Comparison of ENCODE assay signal across 8 cellular contexts in genomic region chr5:95555553-95555952, GRCh38. TPM values are rescaled to one million over a fixed set of nuclear protein-coding genes. Genes with fewer than 3 reads are reported as not detected.
DNase-seq lines count a peak whose midpoint lies in the region; ATAC-seq and TF ChIP-seq lines count a peak whose summit lies in the region.

No MANE protein-coding gene starts in this region.

- H3K27ac Mint-ChIP-seq in stimulated activated naive CD8-positive, alpha-beta T cell treated with anti-CD3 and anti-CD28 coated beads, Interleukin-15, Interleukin-2, amounts not matched to agents 100 ng/mL and 50 ng/mL, for 24 hours = peak overlapping the region; percentile 92
- H3K27ac Mint-ChIP-seq in chondrocyte (ENCODE audit: unreplicated experiment) (peak overlapping the region; percentile 95), mesothelial cell of epicardium (peak overlapping the region; percentile 94)

- ATAC-seq in stimulated activated naive CD8-positive, alpha-beta T cell treated with anti-CD3 and anti-CD28 coated beads, Interleukin-15, Interleukin-2, amounts not matched to agents 100 U/mL and 50 U/mL, for 24 hours = no peak
- no peak for ATAC-seq in HG02759 (IDR thresholded peaks at IDR 0.05; ENCODE audit: unreplicated experiment)

- H3K4me1 Mint-ChIP-seq in stimulated activated naive CD8-positive, alpha-beta T cell treated with anti-CD3 and anti-CD28 coated beads, Interleukin-15, Interleukin-2, amounts not matched to agents 100 ng/mL and 50 ng/mL, for 24 hours (ENCODE audit: low read depth) = peaks cover 34% of the 10 kb centered on the region
- H3K4me1 Mint-ChIP-seq in chondrocyte (ENCODE audit: low read depth) (peaks cover 48% of the 10 kb centered on the region), mesothelial cell of epicardium (peaks cover 26% of the 10 kb centered on the region)

- H3K9me3 Mint-ChIP-seq in stimulated activated naive CD8-positive, alpha-beta T cell treated with anti-CD3 and anti-CD28 coated beads, Interleukin-15, Interleukin-2, amounts not matched to agents 100 ng/mL and 50 ng/mL, for 24 hours = no peaks in the 10 kb centered on the region
- H3K9me3 Mint-ChIP-seq in chondrocyte (ENCODE audit: low read depth) (no peaks in the 10 kb centered on the region), mesothelial cell of epicardium (no peaks in the 10 kb centered on the region)

- peaks cover 9% of the 10 kb centered on the region for H3K36me3 Mint-ChIP-seq in stimulated activated naive CD8-positive, alpha-beta T cell treated with anti-CD3 and anti-CD28 coated beads, Interleukin-15, Interleukin-2, amounts not matched to agents 100 ng/mL and 50 ng/mL, for 24 hours (ENCODE audit: low read depth)
- H3K36me3 Mint-ChIP-seq in chondrocyte (ENCODE audit: low read depth) = peaks cover 10% of the 10 kb centered on the region
- peaks cover 8% of the 10 kb centered on the region for H3K36me3 Mint-ChIP-seq in mesothelial cell of epicardium

- TF ChIP-seq CTCF in chondrocyte (IDR thresholded peaks at IDR 0.05) (no peak), mesothelial cell of epicardium (IDR thresholded peaks at IDR 0.05; ENCODE audit: unreplicated experiment) (no peak)

- H3K27me3 Mint-ChIP-seq in stimulated activated naive CD8-positive, alpha-beta T cell treated with anti-CD3 and anti-CD28 coated beads, Interleukin-15, Interleukin-2, amounts not matched to agents 100 ng/mL and 50 ng/mL, for 24 hours = no peaks in the 10 kb centered on the region
- H3K27me3 Mint-ChIP-seq in chondrocyte (ENCODE audit: low read depth) = no peaks in the 10 kb centered on the region
- no peaks in the 10 kb centered on the region for H3K27me3 Mint-ChIP-seq in mesothelial cell of epicardium (ENCODE audit: low read depth)

- DNase-seq in stimulated activated naive CD8-positive, alpha-beta T cell treated with anti-CD3 and anti-CD28 coated beads, Interleukin-15, Interleukin-2, amounts not matched to agents 100 U/mL and 50 U/mL, for 24 hours = no peak
- DNase-seq in chondrocyte (ENCODE audit: low spot score) (no peak), mesothelial cell of epicardium (ENCODE audit: low spot score in 2 of 2, unreplicated experiment in 2 of 2) (no peak), NCI-H1930 (lab: John Stamatoyannopoulos, UW) (no peak), AG08395 (ENCODE audit: low spot score) (no peak), NCI-H446 (lab: John Stamatoyannopoulos, UW) (no peak)

- H3K4me3 Mint-ChIP-seq in stimulated activated naive CD8-positive, alpha-beta T cell treated with anti-CD3 and anti-CD28 coated beads, Interleukin-15, Interleukin-2, amounts not matched to agents 100 ng/mL and 50 ng/mL, for 24 hours = peak overlapping the region; percentile 93
- H3K4me3 Mint-ChIP-seq in chondrocyte (ENCODE audit: unreplicated experiment) (peak overlapping the region; percentile 86), mesothelial cell of epicardium (peak overlapping the region; percentile 81)

RNA-seq across cellular contexts. Expression of gene ARSK, which starts 0.7 kb away (rescaled TPM):
- 10.0 to 10.7 TPM (median 10.4 TPM) in 3 replicates for total RNA-seq in chondrocyte
- 8.7 to 10.4 TPM (median 9.2 TPM) in 3 replicates for total RNA-seq in mesothelial cell of epicardium

RNA-seq across cellular contexts. Expression of gene SKIC3, which starts 0.8 kb away (rescaled TPM):
- 114 to 132 TPM (median 116 TPM) in 3 replicates for total RNA-seq in chondrocyte
- total RNA-seq in mesothelial cell of epicardium = 96.6 to 102 TPM (median 101 TPM) in 3 replicates
